Comparison of ENCODE assay signal across 28 cellular contexts in genomic region chr3:156635973-156636372, GRCh38.
"Had no signal": no experiment of that assay in that cellular context is flagged by ENCODE, and none has a peak within 500 bp of the region (broad histone marks: within the 10 kb centered on the region; RNA-seq: fewer than 3 reads in every experiment).

No MANE protein-coding gene starts in this region.

- H3K27ac Mint-ChIP-seq: activated CD4-positive, alpha-beta T cell treated with anti-CD3 and anti-CD28 coated beads, Interleukin-2, amount 10 ng/mL, durations not matched to agents 24 days and 14 days; activated CD8-positive, alpha-beta T cell treated with anti-CD3 and anti-CD28 coated beads for 36 hours; activated naive CD4-positive, alpha-beta T cell treated with anti-CD3 and anti-CD28 coated beads, Interleukin-2, amount 50 U/mL, for 24 hours; activated naive CD8-positive, alpha-beta T cell treated with anti-CD3 and anti-CD28 coated beads, Interleukin-2, amount 10 ng/mL, durations not matched to agents 7 days and 5 days; activated T-helper 2 cell treated with anti-CD3 and anti-CD28 coated beads, Interferon-gamma antibody, Interleukin-2, Interleukin-4, amounts not matched to agents 10 μg/mL and 5 μg/mL and 100 μg/mL, durations not matched to agents 14 hours and 24 hours and 36 hours had no signal

- H3K27ac ChIP-seq: ascending aorta, breast epithelium, PC-9, WERI-Rb-1 had no signal

- H3K27me3 ChIP-seq: ascending aorta, breast epithelium had no signal

- H3K4me3 ChIP-seq: ascending aorta, breast epithelium, MG63, PC-9 had no signal

- H3K4me1 ChIP-seq: breast epithelium had no signal

- DNase-seq: activated CD4-positive, alpha-beta T cell treated with anti-CD3 and anti-CD28 coated beads, Interleukin-2, amount 10 ng/mL, durations not matched to agents 24 days and 14 days; activated CD4-positive, alpha-beta T cell treated with anti-CD3 and anti-CD28 coated beads, Interleukin-2, amount 50 U/mL, for 4 hours; activated CD4-positive, CD25-positive, alpha-beta regulatory T cell; activated CD8-positive, alpha-beta T cell treated with anti-CD3 and anti-CD28 coated beads for 36 hours; activated gamma-delta T cell; activated naive CD4-positive, alpha-beta T cell treated with Interleukin-2 at 50 U/mL for 16 hours; activated naive CD8-positive, alpha-beta T cell treated with anti-CD3 and anti-CD28 coated beads, Interleukin-2, amount 10 ng/mL, durations not matched to agents 7 days and 5 days; activated T-cell treated with anti-CD3 and anti-CD28 coated beads, Interleukin-2, amount 50 U/mL, for 1 hour; amygdala; Karpas-422; MG63; NCI-H1048; NCI-H1105 treated with DMSO at 0.1 percent for 48 hours; NCI-H1436 treated with DMSO at 0.1 percent for 48 hours; NCI-H1694 treated with DMSO at 0.1 percent for 48 hours; NCI-H2029; NCI-H345; NCI-H524 treated with DMSO at 0.1 percent for 48 hours; PC-9; Right ventricle myocardium superior; T1000; WERI-Rb-1 had no signal

- H3K27me3 Mint-ChIP-seq: activated CD4-positive, alpha-beta T cell treated with anti-CD3 and anti-CD28 coated beads, Interleukin-2, amount 10 ng/mL, durations not matched to agents 24 days and 14 days; activated CD8-positive, alpha-beta T cell treated with anti-CD3 and anti-CD28 coated beads for 36 hours; activated naive CD4-positive, alpha-beta T cell treated with anti-CD3 and anti-CD28 coated beads, Interleukin-2, amount 50 U/mL, for 24 hours; activated naive CD8-positive, alpha-beta T cell treated with anti-CD3 and anti-CD28 coated beads, Interleukin-2, amount 10 ng/mL, durations not matched to agents 7 days and 5 days had no signal

- H3K4me3 Mint-ChIP-seq: activated CD4-positive, alpha-beta T cell treated with anti-CD3 and anti-CD28 coated beads, Interleukin-2, amount 10 ng/mL, durations not matched to agents 24 days and 14 days; activated CD8-positive, alpha-beta T cell treated with anti-CD3 and anti-CD28 coated beads for 36 hours; activated naive CD4-positive, alpha-beta T cell treated with anti-CD3 and anti-CD28 coated beads, Interleukin-2, amount 50 U/mL, for 24 hours; activated naive CD8-positive, alpha-beta T cell treated with anti-CD3 and anti-CD28 coated beads, Interleukin-2, amount 10 ng/mL, durations not matched to agents 7 days and 5 days had no signal

- H3K4me1 Mint-ChIP-seq: activated naive CD4-positive, alpha-beta T cell treated with anti-CD3 and anti-CD28 coated beads, Interleukin-2, amount 50 U/mL, for 24 hours; activated naive CD8-positive, alpha-beta T cell treated with anti-CD3 and anti-CD28 coated beads, Interleukin-2, amount 10 ng/mL, durations not matched to agents 7 days and 5 days had no signal

- H3K36me3 ChIP-seq: ascending aorta, breast epithelium, MG63, WERI-Rb-1 had no signal

- H3K4me2 ChIP-seq: PC-9 had no signal

- H3K36me3 Mint-ChIP-seq: activated naive CD4-positive, alpha-beta T cell treated with anti-CD3 and anti-CD28 coated beads, Interleukin-2, amount 50 U/mL, for 24 hours; activated naive CD8-positive, alpha-beta T cell treated with anti-CD3 and anti-CD28 coated beads, Interleukin-2, amount 10 ng/mL, durations not matched to agents 7 days and 5 days had no signal

- H3K9me3 Mint-ChIP-seq: activated CD4-positive, alpha-beta T cell treated with anti-CD3 and anti-CD28 coated beads, Interleukin-2, amount 10 ng/mL, durations not matched to agents 24 days and 14 days; activated CD8-positive, alpha-beta T cell treated with anti-CD3 and anti-CD28 coated beads for 36 hours; activated naive CD4-positive, alpha-beta T cell treated with anti-CD3 and anti-CD28 coated beads, Interleukin-2, amount 50 U/mL, for 24 hours; activated naive CD8-positive, alpha-beta T cell treated with anti-CD3 and anti-CD28 coated beads, Interleukin-2, amount 10 ng/mL, durations not matched to agents 7 days and 5 days; activated T-helper 2 cell treated with anti-CD3 and anti-CD28 coated beads, Interferon-gamma antibody, Interleukin-2, Interleukin-4, amounts not matched to agents 10 μg/mL and 5 μg/mL and 100 μg/mL, durations not matched to agents 14 hours and 24 hours and 36 hours had no signal

- H3K9me3 ChIP-seq: ascending aorta, breast epithelium, MG63 had no signal

- H2AFZ ChIP-seq: PC-9 had no signal

- ATAC-seq: activated CD8-positive, alpha-beta T cell treated with anti-CD3 and anti-CD28 coated beads for 36 hours had no signal

- FAIRE-seq: RCC 7860, TTC549 had no signal
